Comparison of ENCODE assay signal across 10 cellular contexts in the genomic region with DNA sequence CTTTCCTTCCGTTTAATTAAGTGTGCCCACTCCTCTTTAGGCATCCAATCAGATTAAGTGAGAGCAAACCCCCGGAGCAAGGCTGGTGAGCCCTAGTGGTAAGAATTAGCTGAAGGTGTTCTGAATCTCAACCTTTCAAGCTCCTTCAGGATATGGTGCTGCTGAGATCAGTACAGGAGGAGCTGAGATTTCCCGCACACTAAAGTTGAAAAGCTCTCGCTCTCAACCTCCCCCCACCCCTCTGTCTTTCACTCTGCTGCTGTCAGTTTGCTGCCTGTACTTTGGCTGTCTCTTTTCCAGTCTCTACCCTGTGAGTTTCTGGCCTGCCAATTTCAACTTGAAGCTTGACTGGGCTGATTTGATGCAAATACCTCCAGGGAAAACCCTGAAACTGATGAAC. TPM values are rescaled to one million over a fixed set of nuclear protein-coding genes. Genes with fewer than 3 reads are reported as not detected.
A peak's percentile ranks its signal among the peaks of the same experiment; 100 is the strongest.
DNase-seq lines count a peak whose midpoint lies in the region; ATAC-seq and TF ChIP-seq lines count a peak whose summit lies in the region.
"Had no signal": no experiment of that assay in that cellular context is flagged by ENCODE, and none has a peak within 500 bp of the region (broad histone marks: within the 10 kb centered on the region; RNA-seq: fewer than 3 reads in every experiment).

No MANE protein-coding gene starts in this region.

- TF ChIP-seq CTCF in BE2C (IDR thresholded peaks at IDR 0.05; ENCODE audit: low read depth, low read length): 0 out of 2 replicates have a peak, but pooled peaks have one; percentile 21
- peak; percentile 36 for TF ChIP-seq CTCF in left ventricle myocardium inferior (IDR thresholded peaks at IDR 0.05; ENCODE audit: borderline replicate concordance)

- no peak overlapping the region for H3K9ac ChIP-seq in rectal smooth muscle tissue (ENCODE audit: low read length)

- no peak for ATAC-seq in GM18511 (IDR thresholded peaks at IDR 0.05; ENCODE audit: unreplicated experiment)

- no peaks in the 10 kb centered on the region for H3K36me3 ChIP-seq in BE2C
- H3K36me3 ChIP-seq in left ventricle myocardium inferior: no peaks in the 10 kb centered on the region
- peaks cover 2% of the 10 kb centered on the region for H3K36me3 ChIP-seq in rectal smooth muscle tissue (ENCODE audit: control insufficient read depth, insufficient read depth, low read length)
- H3K36me3 ChIP-seq: ovary had no signal

- H3K27me3 ChIP-seq in BE2C: no peaks in the 10 kb centered on the region
- H3K27me3 ChIP-seq in left ventricle myocardium inferior (ENCODE audit: low read depth): no peaks in the 10 kb centered on the region
- H3K27me3 ChIP-seq in rectal smooth muscle tissue (ENCODE audit: control insufficient read depth, insufficient read depth, low read length): no peaks in the 10 kb centered on the region
- H3K27me3 ChIP-seq: ovary had no signal

- H3K9me3 ChIP-seq in BE2C (no peaks in the 10 kb centered on the region), left ventricle myocardium inferior (replicated peaks) (no peaks in the 10 kb centered on the region)
- H3K9me3 ChIP-seq: Caco-2, ovary had no signal

- no peak for DNase-seq in BE2C
- DNase-seq in left ventricle myocardium inferior: no peak
- DNase-seq in NCI-H526 (lab: John Stamatoyannopoulos, UW): no peak
- DNase-seq in NOMO-1 treated with DMSO at 0.1 percent for 48 hours (lab: John Stamatoyannopoulos, UW; ENCODE audit: unreplicated experiment): no peak
- no peak for DNase-seq in NK-92 (lab: John Stamatoyannopoulos, UW; ENCODE audit: unreplicated experiment)
- DNase-seq: Caco-2, ovary had no signal

- intact Hi-C loops in left ventricle myocardium inferior (cut with micrococcal nuclease): loop anchor here (10.0 kb wide), 1 partner anchor 49 kb away; no protein-coding TSS in a partner anchor

- peaks cover 7% of the 10 kb centered on the region; the same call in 1 of the 2 replicates for H3K4me1 ChIP-seq in BE2C
- H3K4me1 ChIP-seq in left ventricle myocardium inferior: peaks cover 82% of the 10 kb centered on the region
- peaks cover 4% of the 10 kb centered on the region for H3K4me1 ChIP-seq in rectal smooth muscle tissue (ENCODE audit: control insufficient read depth, insufficient read depth, low read length)
- H3K4me1 ChIP-seq: Caco-2 had no signal

- H3K4me3 ChIP-seq in BE2C (ENCODE audit: low read depth, low read length) (no peak overlapping the region), left ventricle myocardium inferior (peak overlapping the region; percentile 41), rectal smooth muscle tissue (ENCODE audit: low read length) (peak overlapping the region; percentile 4)
- H3K4me3 ChIP-seq: ovary had no signal

- peak overlapping the region; percentile 99 for H3K27ac ChIP-seq in angular gyrus (ENCODE audit: low read depth, low read length)
- peak overlapping the region; percentile 98 for H3K27ac ChIP-seq in left ventricle myocardium inferior (replicated peaks)
- no peak overlapping the region for H3K27ac ChIP-seq in rectal smooth muscle tissue (ENCODE audit: low read depth, low read length)
- H3K27ac ChIP-seq: ovary had no signal

RNA-seq across cellular contexts. Expression of a gene that starts 15.7 kb away (rescaled TPM):
- polyA plus RNA-seq in BE2C (2012; ENCODE audit: insufficient read depth, insufficient read length, low read depth): 20.7 TPM
- 89.1 TPM for total RNA-seq in left ventricle myocardium inferior
- total RNA-seq: Caco-2 had no signal
